In the genomic region with DNA sequence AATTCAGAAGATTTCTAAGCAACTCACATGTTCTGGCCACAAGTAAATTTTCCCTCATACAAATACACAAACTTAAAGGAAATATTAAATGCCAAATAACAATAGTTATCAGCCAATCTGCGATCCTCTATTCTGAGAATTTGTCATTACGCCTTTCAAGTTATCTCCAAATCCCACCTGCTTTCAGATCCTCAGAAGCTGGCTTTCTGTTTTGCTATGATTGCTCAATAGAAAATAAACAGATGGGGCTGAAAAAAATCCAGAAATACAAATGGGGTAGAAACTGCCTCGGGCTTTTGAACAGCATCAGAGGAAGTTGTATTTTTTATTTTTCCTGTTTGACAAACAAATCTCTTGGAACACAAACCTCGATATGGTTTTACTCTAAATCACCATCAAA, we compare ENCODE assay signal across 21 cellular contexts.
"Had no signal": no experiment of that assay in that cellular context is flagged by ENCODE, and none has a peak within 500 bp of the region (broad histone marks: within the 10 kb centered on the region; RNA-seq: fewer than 3 reads in every experiment).

No MANE protein-coding gene starts in this region.

- H3K27ac ChIP-seq: brain microvascular endothelial cell, cardiac muscle cell had no signal

- H3K27me3 ChIP-seq: brain microvascular endothelial cell, cardiac muscle cell had no signal

- H3K36me3 ChIP-seq: brain microvascular endothelial cell, cardiac muscle cell had no signal

- DNase-seq: activated CD4-positive, alpha-beta T cell treated with anti-CD3 and anti-CD28 coated beads for 48 hours; activated CD4-positive, alpha-beta T cell treated with anti-CD3 and anti-CD28 coated beads, Interleukin-2, amount 50 U/mL, for 4 hours; activated CD4-positive, CD25-positive, alpha-beta regulatory T cell treated with anti-CD3 and anti-CD28 coated beads, Interleukin-2, amount 50 U/mL, for 72 hours; activated CD8-positive, alpha-beta memory T cell treated with anti-CD3 and anti-CD28 coated beads, Interleukin-2, amount 50 U/mL, for 48 hours; activated CD8-positive, alpha-beta T cell treated with anti-CD3 and anti-CD28 coated beads, Interleukin-2, amount 10 ng/mL, durations not matched to agents 7 days and 5 days; activated effector memory CD4-positive, alpha-beta T cell treated with anti-CD3 and anti-CD28 coated beads, Interleukin-2, amount 50 U/mL, for 16 hours; activated naive CD4-positive, alpha-beta T cell treated with anti-CD3 and anti-CD28 coated beads for 36 hours; activated T-cell treated with anti-CD3 and anti-CD28 coated beads, Interleukin-2, amount 50 U/mL, for 1 hour; brain microvascular endothelial cell; cerebellar nuclear complex; KBM-7; NCI-H1092; NCI-H1930; NCI-H2171 treated with DMSO at 0.1 percent for 48 hours; NCI-H226; NCI-H526; PC-3; SHP77 treated with DMSO at 0.1 percent for 48 hours; SW 1271 had no signal

- ATAC-seq: activated CD8-positive, alpha-beta T cell treated with anti-CD3 and anti-CD28 coated beads, Interleukin-2, amount 10 ng/mL, durations not matched to agents 7 days and 5 days; PC-3; WTC11 had no signal

- H3K4me3 ChIP-seq: cardiac muscle cell had no signal
